In genomic region chr22:42427211-42427610, GRCh38 we compare ENCODE assay signal across 16 cellular contexts. TPM values are rescaled to one million over a fixed set of nuclear protein-coding genes. Genes with fewer than 3 reads are reported as not detected.
DNase-seq lines count a peak whose midpoint lies in the region; TF ChIP-seq lines count a peak whose summit lies in the region.
"Had no signal": no experiment of that assay in that cellular context is flagged by ENCODE, and none has a peak within 500 bp of the region (broad histone marks: within the 10 kb centered on the region; RNA-seq: fewer than 3 reads in every experiment).

No MANE protein-coding gene starts in this region.

- H3K4me3 ChIP-seq in BLaER1 (no peak overlapping the region), brain microvascular endothelial cell (ENCODE audit: low read depth, low read length) (no peak overlapping the region), foreskin fibroblast (ENCODE audit: low read depth in 1 of 2, low read length in 2 of 2) (no peak overlapping the region)
- H3K4me3 ChIP-seq: GM23338, K562 had no signal

- H3K36me3 ChIP-seq in BLaER1 (no peaks in the 10 kb centered on the region), brain microvascular endothelial cell (replicated peaks) (no peaks in the 10 kb centered on the region)

- in situ Hi-C loops in brain microvascular endothelial cell (cut with HindIII; ENCODE audit: low pct_ligation_motif_present, low sequenced_read_pairs): no loop called here

- peak overlapping the region; percentile 60 for H3K4me2 ChIP-seq in BLaER1
- H3K4me2 ChIP-seq: GM23338 had no signal

- H3K4me1 ChIP-seq in BLaER1: peaks cover 77% of the 10 kb centered on the region

- H3K27ac Mint-ChIP-seq in mesothelial cell of epicardium: peak overlapping the region; percentile 4
- H3K27ac Mint-ChIP-seq: GM23338 had no signal

- peaks cover 7% of the 10 kb centered on the region for H3K27me3 Mint-ChIP-seq in mesothelial cell of epicardium (ENCODE audit: low read depth)

- H3K27ac ChIP-seq in BLaER1 (no peak overlapping the region), brain microvascular endothelial cell (no peak overlapping the region)

- no peaks in the 10 kb centered on the region for H3K9me3 Mint-ChIP-seq in mesothelial cell of epicardium
- H3K9me3 Mint-ChIP-seq: GM23338 had no signal

- DNase-seq in NCI-H1417 (lab: John Stamatoyannopoulos, UW) (peak in 2 of 3 experiments; percentile 48 to 78), NCI-H1417 treated with DMSO at 0.1 percent for 48 hours (lab: John Stamatoyannopoulos, UW) (no peak), NCI-H69 (lab: John Stamatoyannopoulos, UW) (peak; percentile 99), mesothelial cell of epicardium (ENCODE audit: low spot score in 2 of 2, unreplicated experiment in 2 of 2) (no peak), brain microvascular endothelial cell (no peak), HT-29 (ENCODE audit: low spot score) (no peak), foreskin fibroblast (no peak)
- DNase-seq: 8988T; GF-D8; NCI-H1436; NCI-H446 treated with DMSO at 0.1 percent for 48 hours; NK-92 treated with Interleukin-12 subunit alpha and Interleukin-12 subunit beta, amount 100 ng/mL, for 24 hours had no signal

- H4K20me1 ChIP-seq in BLaER1: no peaks in the 10 kb centered on the region

- H3K4me3 Mint-ChIP-seq in mesothelial cell of epicardium: no peak overlapping the region
- H3K4me3 Mint-ChIP-seq: GM23338 had no signal

- peak overlapping the region; percentile 13; the same call in 1 of the 2 replicates for H3K9ac ChIP-seq in BLaER1

- H3K27me3 ChIP-seq in BLaER1 (no peaks in the 10 kb centered on the region), brain microvascular endothelial cell (replicated peaks) (peaks cover 25% of the 10 kb centered on the region)

- peaks cover 41% of the 10 kb centered on the region for H3K4me1 Mint-ChIP-seq in mesothelial cell of epicardium

- no peak for TF ChIP-seq CTCF in mesothelial cell of epicardium (IDR thresholded peaks at IDR 0.05; ENCODE audit: unreplicated experiment)
- no peak for TF ChIP-seq CTCF in brain microvascular endothelial cell (IDR thresholded peaks at IDR 0.05; ENCODE audit: low read depth, low read length, missing control alignments)
- TF ChIP-seq CTCF in foreskin fibroblast (IDR thresholded peaks at IDR 0.05; ENCODE audit: low read depth, low read length): no peak

- no peaks in the 10 kb centered on the region for H3K36me3 Mint-ChIP-seq in mesothelial cell of epicardium

- no peaks in the 10 kb centered on the region for H3K9me3 ChIP-seq in BLaER1

RNA-seq across cellular contexts. Expression of gene NFAM1, which starts 5.0 kb away (rescaled TPM):
- total RNA-seq in mesothelial cell of epicardium: 0.27 to 0.34 TPM (median 0.32 TPM) in 3 replicates
- not detected in 2 replicates for total RNA-seq in HT-29 (2014; rRNA removed; shearing (Covaris generic))
- total RNA-seq: RPMI7951 had no signal

Comparison
In these comparisons a context has a peak if more than half of its experiments do, and no peak if none do; other contexts are left out.
1. DNase-seq: peak in NCI-H1417 (2 of 3) and NCI-H69 (single experiment); none in NCI-H1417 treated with DMSO at 0.1 percent for 48 hours (single experiment), mesothelial cell of epicardium (0 of 2), brain microvascular endothelial cell (single experiment), HT-29 (single experiment) and foreskin fibroblast (0 of 2).